1 cellular context compared by ENCODE assay signal in genomic region chr20:34111712-34112599, GRCh38.
A peak's percentile ranks its signal among the peaks of the same experiment; 100 is the strongest.
TF ChIP-seq lines count a peak whose summit lies in the region.

Gene EIF2S2 (minus strand): TSS chr20:34112243. CDS start chr20:34112110, 133 bp downstream.

TF ChIP-seq in GM12878, 131 proteins besides CTCF, POLR2A, EP300 and RAD21 (continued from another document):
- TF ChIP-seq NKRF (conservative IDR thresholded peaks at IDR 0.05) (peak; percentile 91), NBN (IDR thresholded peaks at IDR 0.05) (no peak), ELK1 (IDR thresholded peaks at IDR 0.05; ENCODE audit: low read depth, low read length) (0 out of 2 replicates have a peak, but pooled peaks have one; percentile 14), GATAD2B (conservative IDR thresholded peaks at IDR 0.05; ENCODE audit: low read depth) (peak; percentile 94), MAX (IDR thresholded peaks at IDR 0.05; ENCODE audit: low read depth, low read length) (no peak; the same call in none of the 2 replicates), ETV6 (conservative IDR thresholded peaks at IDR 0.05 in 1 of 2, IDR thresholded peaks at IDR 0.05 in 1 of 2; ENCODE audit: borderline replicate concordance in 1 of 2, low read depth in 1 of 2) (peak in 1 of 2 experiments; percentile 17; a peak in 1 of 4 replicates), CHD1 (IDR thresholded peaks at IDR 0.05; ENCODE audit: low read depth, low read length) (no peak), ZBED1 (IDR thresholded peaks at IDR 0.05; ENCODE audit: borderline replicate concordance) (no peak), CREB1 (IDR thresholded peaks at IDR 0.05; ENCODE audit: low read depth) (peak; percentile 98), CEBPB (IDR thresholded peaks at IDR 0.05; ENCODE audit: borderline replicate concordance in 1 of 2, low read depth in 2 of 2, low read length in 2 of 2) (peak in 1 of 2 experiments; percentile 87; a peak in 2 of 4 replicates), ZNF384 (IDR thresholded peaks at IDR 0.05; ENCODE audit: borderline replicate concordance, low read depth, low read length) (no peak), ESRRA (IDR thresholded peaks at IDR 0.05; ENCODE audit: low read length) (no peak; the same call in 1 of the 2 replicates), ZNF622 (IDR thresholded peaks at IDR 0.05) (no peak)
